25 cellular contexts compared by ENCODE assay signal in the genomic region with DNA sequence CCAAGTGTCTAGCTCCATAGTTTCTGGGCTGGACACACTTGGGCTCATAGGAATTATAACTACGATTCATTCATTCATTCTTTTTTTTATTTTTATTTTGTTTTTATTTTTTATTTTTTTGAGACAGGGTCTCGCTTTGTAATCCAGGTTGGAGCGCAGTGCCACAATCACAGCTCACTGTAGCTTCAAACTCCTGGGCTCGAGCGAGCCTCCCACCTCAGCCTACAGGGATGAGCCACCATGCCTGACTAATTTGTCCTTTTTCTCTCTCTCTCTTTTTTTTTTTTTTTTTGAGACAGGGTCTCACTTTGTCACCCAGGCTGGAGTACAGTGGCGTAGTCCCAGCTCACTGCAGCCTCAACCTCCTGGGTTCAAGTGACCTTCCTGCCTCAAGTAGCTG. TPM values are rescaled to one million over a fixed set of nuclear protein-coding genes. Genes with fewer than 3 reads are reported as not detected.
DNase-seq lines count a peak whose midpoint lies in the region; ATAC-seq and TF ChIP-seq lines count a peak whose summit lies in the region.
"Had no signal": no experiment of that assay in that cellular context is flagged by ENCODE, and none has a peak within 500 bp of the region (broad histone marks: within the 10 kb centered on the region; RNA-seq: fewer than 3 reads in every experiment).

No MANE protein-coding gene starts in this region.

- H3K4me3 Mint-ChIP-seq in brain: no peak overlapping the region
- H3K4me3 Mint-ChIP-seq: CD14-positive monocyte; CD4-positive, alpha-beta memory T cell; CD4-positive, CD25-positive, alpha-beta regulatory T cell; CD8-positive, alpha-beta memory T cell had no signal

- peaks cover 49% of the 10 kb centered on the region for H3K4me1 Mint-ChIP-seq in brain
- H3K4me1 Mint-ChIP-seq: CD14-positive monocyte; CD4-positive, alpha-beta memory T cell had no signal

- no peak for TF ChIP-seq POLR2A in upper lobe of left lung (IDR thresholded peaks at IDR 0.05)

- H3K27me3 ChIP-seq in left ventricle myocardium inferior (ENCODE audit: low read depth) (no peaks in the 10 kb centered on the region), dorsolateral prefrontal cortex (no peaks in the 10 kb centered on the region), upper lobe of left lung (no peaks in the 10 kb centered on the region)
- H3K27me3 ChIP-seq: BE2C, BLaER1 had no signal

- H3K9me3 Mint-ChIP-seq in brain: peaks cover 0 to 4% (median 0%) of the 10 kb centered on the region in 5 experiments
- H3K9me3 Mint-ChIP-seq: CD4-positive, alpha-beta memory T cell; CD4-positive, CD25-positive, alpha-beta regulatory T cell; CD8-positive, alpha-beta memory T cell had no signal

- ATAC-seq in Right ventricle myocardium inferior (no peak), upper lobe of left lung (ENCODE audit: low FRiP score in 2 of 2) (no peak), GM21723 (IDR thresholded peaks at IDR 0.05; ENCODE audit: unreplicated experiment) (no peak), HG02970 (IDR thresholded peaks at IDR 0.05; ENCODE audit: low FRiP score, unreplicated experiment) (no peak)
- ATAC-seq: GM12878 had no signal

- no peak overlapping the region for H3K4me3 ChIP-seq in left ventricle myocardium inferior
- H3K4me3 ChIP-seq in dorsolateral prefrontal cortex: no peak overlapping the region
- H3K4me3 ChIP-seq in upper lobe of left lung: no peak overlapping the region
- H3K4me3 ChIP-seq: BLaER1, GM12878 had no signal

- TF ChIP-seq EP300 in upper lobe of left lung (IDR thresholded peaks at IDR 0.05): no peak

- 96 to 98% methylated on average over 6 of the region's 6 CpGs for WGBS in upper lobe of left lung, 2 donors

- intact Hi-C loops in Right ventricle myocardium inferior (cut with DNase I): no loop called here
- intact Hi-C loops in left ventricle myocardium inferior (cut with micrococcal nuclease): no loop called here
- intact Hi-C loops in dorsolateral prefrontal cortex (cut with DNase I): no loop called here

- H3K36me3 ChIP-seq in left ventricle myocardium inferior: no peaks in the 10 kb centered on the region
- H3K36me3 ChIP-seq in upper lobe of left lung: peaks cover 0 to 11% (median 1%) of the 10 kb centered on the region in 4 donors
- H3K36me3 ChIP-seq: BE2C had no signal

- H3K4me1 ChIP-seq in left ventricle myocardium inferior (no peaks in the 10 kb centered on the region), upper lobe of left lung (no peaks in the 10 kb centered on the region)
- H3K4me1 ChIP-seq: BE2C had no signal

- H3K27ac ChIP-seq in left ventricle myocardium inferior (replicated peaks): no peak overlapping the region
- peak overlapping the region in 32 of 59 donors; percentile 37 to 97 (median 80) for H3K27ac ChIP-seq in dorsolateral prefrontal cortex
- H3K27ac ChIP-seq in upper lobe of left lung: no peak overlapping the region
- H3K27ac ChIP-seq: BLaER1 had no signal

- H3K9me3 ChIP-seq in left ventricle myocardium inferior (replicated peaks): no peaks in the 10 kb centered on the region
- H3K9me3 ChIP-seq in upper lobe of left lung: no peaks in the 10 kb centered on the region
- H3K9me3 ChIP-seq: BE2C, BLaER1 had no signal

- peak; percentile 7 for DNase-seq in Right ventricle myocardium inferior (ENCODE audit: missing footprints)
- DNase-seq in left ventricle myocardium inferior: no peak
- DNase-seq in dorsolateral prefrontal cortex: no peak
- no peak for DNase-seq in upper lobe of left lung
- DNase-seq: 8988T; ACHN; BE2C; C1 segment of cervical spinal cord; CD4-positive, alpha-beta memory T cell; CD4-positive, CD25-positive, alpha-beta regulatory T cell; CD8-positive, alpha-beta memory T cell; COR-L47; DMS 273 treated with DMSO at 0.1 percent for 48 hours; DMS153; DMS53; DMS79; DND-41; EL; GDM1 had no signal

- TF ChIP-seq CTCF in left ventricle myocardium inferior (IDR thresholded peaks at IDR 0.05; ENCODE audit: borderline replicate concordance) (no peak), brain (conservative IDR thresholded peaks at IDR 0.05) (no peak), dorsolateral prefrontal cortex (IDR thresholded peaks at IDR 0.05 in 54 of 56, conservative IDR thresholded peaks at IDR 0.05 in 2 of 56; ENCODE audit: low read depth in 1 of 56, partially characterized antibody in 56 of 56) (no peak), upper lobe of left lung (IDR thresholded peaks at IDR 0.05) (no peak)

- H3K27ac Mint-ChIP-seq in brain: peak overlapping the region in 3 of 5 experiments; percentile 16 to 57 (median 45)
- H3K27ac Mint-ChIP-seq: CD4-positive, CD25-positive, alpha-beta regulatory T cell had no signal

- no peaks in the 10 kb centered on the region for H3K36me3 Mint-ChIP-seq in brain

- peaks cover 3% of the 10 kb centered on the region for H3K27me3 Mint-ChIP-seq in brain
- H3K27me3 Mint-ChIP-seq: CD4-positive, alpha-beta memory T cell; CD4-positive, CD25-positive, alpha-beta regulatory T cell; CD8-positive, alpha-beta memory T cell had no signal

RNA-seq across cellular contexts. Expression of gene KCNAB2, which starts 42.3 kb away (rescaled TPM):
- total RNA-seq in Right ventricle myocardium inferior: 21.0 TPM
- total RNA-seq in left ventricle myocardium inferior: 31.0 TPM
- polyA plus RNA-seq in brain (ENCODE audit: insufficient read depth, low read depth, low replicate concordance): 91.0 TPM
- 100 to 1,000 TPM in 119 of 120 experiments, 10 to 100 TPM in 1; 82.3 to 377 (median 285) TPM for total RNA-seq in dorsolateral prefrontal cortex
- total RNA-seq in upper lobe of left lung: 100 to 1,000 TPM in 3 of 6 donors, 10 to 100 TPM in 3; 36.9 to 129 (median 97.8) TPM

Comparison
In these comparisons a context has a peak if more than half of its experiments do, and no peak if none do; other contexts are left out.
1. H3K27ac ChIP-seq: peak in dorsolateral prefrontal cortex (32 of 59); none in left ventricle myocardium inferior (single experiment) and upper lobe of left lung (0 of 4).